ENCODE assay signal across 10 cellular contexts in the genomic region with DNA sequence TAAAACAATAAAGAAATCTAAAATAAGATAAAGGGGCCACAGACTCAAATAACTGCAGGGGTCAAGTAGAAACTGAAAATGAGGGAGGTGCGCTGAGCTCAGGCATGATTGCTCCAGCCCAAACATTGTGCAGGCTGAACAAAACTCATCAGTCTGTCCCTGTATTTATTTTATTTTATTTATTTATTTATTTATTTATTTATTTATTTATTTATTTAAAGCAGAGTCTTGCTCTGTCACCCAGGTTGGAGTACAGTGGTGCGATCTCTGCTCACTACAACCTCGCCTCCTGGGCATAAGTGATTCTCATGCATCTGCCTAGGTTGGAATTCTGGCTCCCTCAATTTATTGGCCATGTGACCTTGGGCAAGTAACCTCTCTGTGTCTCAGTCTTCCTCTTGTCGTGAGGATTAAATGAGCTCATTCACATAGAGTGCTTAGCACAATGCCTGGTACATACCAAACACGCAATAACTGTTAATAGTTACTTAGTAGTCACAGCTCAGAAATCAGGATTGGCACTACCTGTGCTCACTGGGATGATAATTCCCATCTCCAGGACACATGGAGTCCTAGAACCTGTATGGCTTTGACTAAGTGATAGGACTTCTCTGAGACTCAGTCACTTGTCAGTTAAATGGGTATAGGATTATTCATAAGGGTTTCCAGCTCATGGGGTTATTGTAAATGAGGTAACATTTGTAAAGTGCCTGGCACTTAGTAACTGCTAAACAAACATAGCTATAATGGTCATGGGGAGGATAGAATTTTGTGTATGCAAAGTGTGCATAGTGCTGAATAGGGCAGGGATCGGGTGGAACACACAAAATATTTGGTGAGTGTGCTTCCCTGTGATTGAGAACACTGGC. TPM values are rescaled to one million over a fixed set of nuclear protein-coding genes. Genes with fewer than 3 reads are reported as not detected.
DNase-seq lines count a peak whose midpoint lies in the region; ATAC-seq and TF ChIP-seq lines count a peak whose summit lies in the region.
"Had no signal": no experiment of that assay in that cellular context is flagged by ENCODE, and none has a peak within 500 bp of the region (broad histone marks: within the 10 kb centered on the region; RNA-seq: fewer than 3 reads in every experiment).

No MANE protein-coding gene starts in this region.

- ATAC-seq in WTC11 = no peak

- H3K36me3 Mint-ChIP-seq in activated T-cell treated with anti-CD3 and anti-CD28 coated beads, Interleukin-2, amount 50 U/mL, for 24 hours (ENCODE audit: low read depth) = no peaks in the 10 kb centered on the region
- no peaks in the 10 kb centered on the region for H3K36me3 Mint-ChIP-seq in WTC11

- TF ChIP-seq POLR2A in stomach (IDR thresholded peaks at IDR 0.05) = no peak

- H3K4me3 ChIP-seq in stomach = peak overlapping the region in 3 of 4 donors; percentile 64 to 75 (median 67)

- no peak for DNase-seq in activated T-cell treated with anti-CD3 and anti-CD28 coated beads, Interleukin-2, amount 50 U/mL, for 24 hours
- DNase-seq in activated T-cell treated with anti-CD3 and anti-CD28 coated beads, Interleukin-2, amount 50 U/mL, for 48 hours = no peak
- DNase-seq in WTC11 (ENCODE audit: low spot score) (no peak), hepatic stellate cell (ENCODE audit: low spot score) (peak; percentile 70), stomach (no peak), SIG-M5 (lab: John Stamatoyannopoulos, UW) (no peak), NCI-H2107 treated with DMSO at 0.1 percent for 48 hours (lab: John Stamatoyannopoulos, UW; ENCODE audit: unreplicated experiment) (no peak)
- DNase-seq in activated effector memory CD4-positive, alpha-beta T cell treated with anti-CD3 and anti-CD28 coated beads, Interleukin-2, amount 50 U/mL, for 16 hours = no peak
- DNase-seq: NK-92 treated with Interleukin-12 subunit alpha and Interleukin-12 subunit beta, amount 100 ng/mL, for 24 hours had no signal

- TF ChIP-seq CTCF in WTC11 (IDR thresholded peaks at IDR 0.05) = no peak
- no peak for TF ChIP-seq CTCF in stomach (IDR thresholded peaks at IDR 0.05)

- peaks cover 14% of the 10 kb centered on the region for H3K4me1 Mint-ChIP-seq in activated T-cell treated with anti-CD3 and anti-CD28 coated beads, Interleukin-2, amount 50 U/mL, for 24 hours (ENCODE audit: low read depth)
- H3K4me1 Mint-ChIP-seq in WTC11 = peaks cover 21% of the 10 kb centered on the region

- no peak for TF ChIP-seq EP300 in stomach (IDR thresholded peaks at IDR 0.05)

- peaks cover 15 to 39% (median 25%) of the 10 kb centered on the region in 4 donors for H3K4me1 ChIP-seq in stomach

- peaks cover 31% of the 10 kb centered on the region for H3K27me3 Mint-ChIP-seq in activated T-cell treated with anti-CD3 and anti-CD28 coated beads, Interleukin-2, amount 50 U/mL, for 24 hours
- H3K27me3 Mint-ChIP-seq in WTC11 (ENCODE audit: low read depth) = peaks cover 29% of the 10 kb centered on the region

- H3K4me3 Mint-ChIP-seq in activated T-cell treated with anti-CD3 and anti-CD28 coated beads, Interleukin-2, amount 50 U/mL, for 24 hours = peak overlapping the region; percentile 73
- peak overlapping the region; percentile 82 for H3K4me3 Mint-ChIP-seq in WTC11

- intact Hi-C loops in stomach (cut with DNase I; ENCODE audit: low total_unique reads) = no loop called here

- peaks cover 0 to 81% (median 36%) of the 10 kb centered on the region in 3 donors for H3K27me3 ChIP-seq in stomach

- 69 to 72% (median 70%) methylated on average over 6 of the region's 6 CpGs for WGBS in stomach, 5 donors

- H3K9me3 Mint-ChIP-seq in activated T-cell treated with anti-CD3 and anti-CD28 coated beads, Interleukin-2, amount 50 U/mL, for 24 hours = no peaks in the 10 kb centered on the region
- no peaks in the 10 kb centered on the region for H3K9me3 Mint-ChIP-seq in WTC11

- no peaks in the 10 kb centered on the region for H3K36me3 ChIP-seq in stomach

- CTCF ChIA-PET in WTC11 (lab: Charles Lee) = interaction anchor here (0.9 to 11.1 kb wide), 13 partner anchors 10 to 89 kb away, joined by 4 to 121 read pairs (median 7); a partner anchor contains a TSS

- H3K27ac ChIP-seq in stomach = peak overlapping the region in 4 of 5 donors; percentile 66 to 95 (median 86)
- H3K27ac ChIP-seq: C4-2B had no signal

- H3K27ac Mint-ChIP-seq in activated T-cell treated with anti-CD3 and anti-CD28 coated beads, Interleukin-2, amount 50 U/mL, for 24 hours = no peak overlapping the region
- no peak overlapping the region for H3K27ac Mint-ChIP-seq in WTC11

- POLR2A ChIA-PET in WTC11 (lab: Charles Lee) = no interaction called here

- H3K9me3 ChIP-seq in stomach = no peaks in the 10 kb centered on the region

TF ChIP-seq in WTC11, 78 proteins besides CTCF, POLR2A, EP300 and RAD21:
- TF ChIP-seq, protein P1, sequence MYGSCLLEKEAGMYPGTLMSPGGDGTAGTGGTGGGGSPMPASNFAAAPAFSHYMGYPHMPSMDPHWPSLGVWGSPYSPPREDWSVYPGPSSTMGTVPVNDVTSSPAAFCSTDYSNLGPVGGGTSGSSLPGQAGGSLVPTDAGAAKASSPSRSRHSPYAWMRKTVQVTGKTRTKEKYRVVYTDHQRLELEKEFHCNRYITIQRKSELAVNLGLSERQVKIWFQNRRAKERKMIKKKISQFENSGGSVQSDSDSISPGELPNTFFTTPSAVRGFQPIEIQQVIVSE (CRISPR knock-in tag; IDR thresholded peaks at IDR 0.05; ENCODE audit: borderline replicate concordance) = no peak
- TF ChIP-seq, protein P2, sequence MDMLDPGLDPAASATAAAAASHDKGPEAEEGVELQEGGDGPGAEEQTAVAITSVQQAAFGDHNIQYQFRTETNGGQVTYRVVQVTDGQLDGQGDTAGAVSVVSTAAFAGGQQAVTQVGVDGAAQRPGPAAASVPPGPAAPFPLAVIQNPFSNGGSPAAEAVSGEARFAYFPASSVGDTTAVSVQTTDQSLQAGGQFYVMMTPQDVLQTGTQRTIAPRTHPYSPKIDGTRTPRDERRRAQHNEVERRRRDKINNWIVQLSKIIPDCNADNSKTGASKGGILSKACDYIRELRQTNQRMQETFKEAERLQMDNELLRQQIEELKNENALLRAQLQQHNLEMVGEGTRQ (CRISPR knock-in tag; IDR thresholded peaks at IDR 0.05) = 0 out of 2 replicates have a peak, but pooled peaks have one; percentile 14
- no peak for TF ChIP-seq CREM (CRISPR knock-in tag; IDR thresholded peaks at IDR 0.05)

RNA-seq across cellular contexts. Expression of a gene that starts 6.0 kb away (rescaled TPM):
- 55.3 to 62.7 TPM (median 57.8 TPM) in 3 replicates for total RNA-seq in WTC11 (2021)
- total RNA-seq in stomach = 100 to 1,000 TPM in 1 of 5 donors, 10 to 100 TPM in 3, 1 to 10 TPM in 1; 7.4 to 106 (median 30.4) TPM
- polyA plus RNA-seq in stomach = 10 to 100 TPM in 1 of 3 donors, 1 to 10 TPM in 2; 9.8 to 65.1 (median 9.9) TPM

RNA-seq across cellular contexts. Expression of a gene that starts 22.4 kb away (rescaled TPM):
- total RNA-seq in WTC11 (2021) = 1.6 to 3.5 TPM (median 2.8 TPM) in 3 replicates
- total RNA-seq in stomach = 1,000 to 10,000 TPM; 1,078 to 5,539 (median 2,913) TPM
- 100 to 1,000 TPM; 122 to 803 (median 204) TPM for polyA plus RNA-seq in stomach

RNA-seq across cellular contexts. Expression of a gene that starts 52.9 kb away (rescaled TPM):
- total RNA-seq in WTC11 (2021) (65.8 to 70.2 TPM (median 67.6 TPM) in 3 replicates), stomach (100 to 1,000 TPM in 1 of 5 donors, 10 to 100 TPM in 4; 32.7 to 147 (median 46.4) TPM)
- polyA plus RNA-seq in stomach = 100 to 1,000 TPM in 2 of 3 donors, 10 to 100 TPM in 1; 69.2 to 114 (median 105) TPM

RNA-seq across cellular contexts. Expression of a gene that starts 58.1 kb away (rescaled TPM):
- total RNA-seq in WTC11 (2021) = 44.2 to 51.9 TPM (median 49.5 TPM) in 3 replicates
- total RNA-seq in stomach = 100 to 1,000 TPM in 1 of 5 donors, 10 to 100 TPM in 4; 16.5 to 185 (median 24.2) TPM
- polyA plus RNA-seq in stomach = 10 to 100 TPM; 29.9 to 84.8 (median 58.2) TPM

Comparison
In these comparisons a context has a peak if more than half of its experiments do, and no peak if none do; other contexts are left out.
1. RNA of a gene that starts 22.4 kb away (total RNA-seq): 1,078 to 5,539 TPM in stomach; 1.6 to 3.5 TPM in WTC11; every median in the first group is over 100 times any median in the second.